ENCODE assay signal across 31 cellular contexts in the genomic region with DNA sequence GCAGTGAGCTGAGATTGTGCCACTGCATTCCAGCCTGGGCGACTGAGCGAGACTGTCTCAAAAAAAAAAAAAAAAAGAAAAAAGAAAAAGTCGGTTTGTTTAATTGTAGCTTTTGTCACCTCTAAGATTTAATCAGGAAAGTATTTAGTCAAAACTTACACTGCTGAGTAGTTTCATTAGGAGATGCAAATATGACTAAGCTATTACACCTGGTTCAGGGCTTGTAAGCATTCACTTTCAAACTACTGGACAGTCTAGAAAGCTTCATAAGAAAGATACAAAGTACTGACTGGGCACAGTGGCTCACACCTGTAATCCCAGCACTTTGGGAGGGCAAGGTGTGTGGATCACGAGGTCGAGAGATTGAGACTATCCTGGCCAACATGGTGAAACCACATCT.
"Had no signal": no experiment of that assay in that cellular context is flagged by ENCODE, and none has a peak within 500 bp of the region (broad histone marks: within the 10 kb centered on the region; RNA-seq: fewer than 3 reads in every experiment).

No MANE protein-coding gene starts in this region.

- H3K27me3 ChIP-seq: ascending aorta, body of pancreas, MG63, Peyer's patch, SJSA1 had no signal

- H3K4me3 Mint-ChIP-seq: activated CD8-positive, alpha-beta T cell treated with anti-CD3 and anti-CD28 coated beads for 36 hours; activated naive CD8-positive, alpha-beta T cell treated with anti-CD3 and anti-CD28 coated beads, Interleukin-2, amount 50 U/mL, for 24 hours; activated T-helper 1 cell treated with anti-CD3 and anti-CD28 coated beads, Interleukin-12 subunit alpha, Interleukin-12 subunit beta, Interleukin-2, Interleukin-4 antibody, amounts not matched to agents 30 ng/mL and 10 ng/mL and 1 ng/mL, durations not matched to agents 14 hours and 24 hours and 36 hours; T-helper 1 cell treated with Interleukin-12 subunit alpha and Interleukin-12 subunit beta and Interleukin-4 antibody, amounts not matched to agents 30 μg/mL and 1 μg/mL, for 36 hours; WTC11 had no signal

- H3K4me1 Mint-ChIP-seq: activated naive CD8-positive, alpha-beta T cell treated with anti-CD3 and anti-CD28 coated beads, Interleukin-2, amount 50 U/mL, for 24 hours had no signal

- ATAC-seq: activated CD8-positive, alpha-beta T cell treated with anti-CD3 and anti-CD28 coated beads for 36 hours; activated naive CD8-positive, alpha-beta T cell treated with anti-CD3 and anti-CD28 coated beads, Interleukin-2, amount 50 U/mL, for 24 hours; body of pancreas; SK-N-SH treated with all-trans-retinoic acid at 6 μM for 48 hours; WTC11 had no signal

- H3K36me3 ChIP-seq: ascending aorta, MG63, Peyer's patch, SJSA1 had no signal

- DNase-seq: activated CD8-positive, alpha-beta memory T cell treated with anti-CD3 and anti-CD28 coated beads, Interleukin-2, amount 50 U/mL, for 4 hours; activated CD8-positive, alpha-beta T cell treated with anti-CD3 and anti-CD28 coated beads for 36 hours; activated effector memory CD4-positive, alpha-beta T cell treated with anti-CD3 and anti-CD28 coated beads, Interleukin-2, amount 50 U/mL, for 16 hours; activated naive CD4-positive, alpha-beta T cell treated with Interleukin-2 at 50 U/mL for 16 hours; activated naive CD8-positive, alpha-beta T cell treated with anti-CD3 and anti-CD28 coated beads, Interleukin-2, amount 50 U/mL, for 24 hours; amniotic stem cell; body of pancreas; central memory CD4-positive, alpha-beta T cell; MG63; MV-4-11; NCI-H1092 treated with DMSO at 0.1 percent for 48 hours; NCI-H1417 treated with DMSO at 0.1 percent for 48 hours; NCI-H1694; NCI-H2029 treated with DMSO at 0.1 percent for 48 hours; NCI-H345; NCI-H510A; NCI-H526 treated with DMSO at 0.1 percent for 48 hours; NCI-H82; NK-92 treated with Interleukin-12 subunit alpha and Interleukin-12 subunit beta, amount 100 ng/mL, for 24 hours; Peyer's patch; Right ventricle myocardium superior; SW 1271 had no signal

- H3K27ac Mint-ChIP-seq: activated CD8-positive, alpha-beta T cell treated with anti-CD3 and anti-CD28 coated beads for 36 hours; activated naive CD4-positive, alpha-beta T cell treated with anti-CD3 and anti-CD28 coated beads, Interleukin-2, amount 50 U/mL, for 72 hours; activated naive CD8-positive, alpha-beta T cell treated with anti-CD3 and anti-CD28 coated beads, Interleukin-2, amount 50 U/mL, for 24 hours; activated T-helper 1 cell treated with anti-CD3 and anti-CD28 coated beads, Interleukin-12 subunit alpha, Interleukin-12 subunit beta, Interleukin-2, Interleukin-4 antibody, amounts not matched to agents 30 ng/mL and 10 ng/mL and 1 ng/mL, durations not matched to agents 14 hours and 24 hours and 36 hours; T-helper 1 cell treated with Interleukin-12 subunit alpha and Interleukin-12 subunit beta and Interleukin-4 antibody, amounts not matched to agents 30 μg/mL and 1 μg/mL, for 36 hours had no signal

- H3K27ac ChIP-seq: ascending aorta, body of pancreas, coronary artery, Peyer's patch, RWPE1, SJSA1 had no signal

- H3K4me1 ChIP-seq: ascending aorta, body of pancreas, Peyer's patch, SJSA1 had no signal

- H3K4me3 ChIP-seq: ascending aorta, body of pancreas, coronary artery, MG63, Peyer's patch, SJSA1 had no signal

- H3K27me3 Mint-ChIP-seq: activated CD8-positive, alpha-beta T cell treated with anti-CD3 and anti-CD28 coated beads for 36 hours; activated naive CD8-positive, alpha-beta T cell treated with anti-CD3 and anti-CD28 coated beads, Interleukin-2, amount 50 U/mL, for 24 hours had no signal

- H3K9me3 ChIP-seq: ascending aorta, body of pancreas, MG63, Peyer's patch had no signal
